8 cellular contexts compared by ENCODE assay signal in genomic region chr17:7260601-7261376, GRCh38. TPM values are rescaled to one million over a fixed set of nuclear protein-coding genes. Genes with fewer than 3 reads are reported as not detected.
DNase-seq lines count a peak whose midpoint lies in the region; ATAC-seq and FAIRE-seq lines count a peak whose summit lies in the region.

No MANE protein-coding gene starts in this region.

- H3K27me3 ChIP-seq in BLaER1 treated with 17β-estradiol and CSF1 and Interleukin-3, amounts not matched to agents 10 nM and 100 nM: peaks cover 27 to 75% (median 70%) of the 10 kb centered on the region in 11 experiments
- H3K27me3 ChIP-seq in iPS DF 6.9 (ENCODE audit: control insufficient read depth, insufficient read depth, low read length) (no peaks in the 10 kb centered on the region), small intestine (ENCODE audit: control insufficient read depth in 2 of 2, insufficient read depth in 2 of 2, low read length in 2 of 2) (no peaks in the 10 kb centered on the region)

- WGBS in iPS DF 6.9 (ENCODE audit: insufficient coverage, insufficient read length): no CpG with 5 or more reads among the region's 53 CpGs
- 2 to 9% (median 3%) methylated on average over 42 to 53 of the region's 53 CpGs for WGBS in small intestine, 3 donors

- peaks cover 0 to 37% (median 24%) of the 10 kb centered on the region in 11 experiments; a peak in 15 of 22 replicates for H4K20me1 ChIP-seq in BLaER1 treated with 17β-estradiol and CSF1 and Interleukin-3, amounts not matched to agents 10 nM and 100 nM

- DNase-seq in HUDEP-2 (lab: John Stamatoyannopoulos, UW; ENCODE audit: unreplicated experiment in 76 of 76) (peak in 58 of 76 experiments; percentile 6 to 70 (median 51)), iPS DF 6.9 (ENCODE audit: low read depth, low spot score) (no peak), small intestine (peak; percentile 76), NCI-H446 treated with DMSO at 0.1 percent for 48 hours (lab: John Stamatoyannopoulos, UW) (no peak), kidney glomerular epithelial cell (lab: John Stamatoyannopoulos, UW) (no peak)
- DNase-seq in activated naive CD8-positive, alpha-beta T cell treated with anti-CD3 and anti-CD28 coated beads, Interleukin-2, amount 50 U/mL, for 24 hours: peak; percentile 45

- H3K27ac ChIP-seq in BLaER1 treated with 17β-estradiol and CSF1 and Interleukin-3, amounts not matched to agents 10 nM and 100 nM: peak overlapping the region in 3 of 11 experiments; percentile 41 to 53 (median 42); a peak in 4 of 22 replicates
- H3K27ac ChIP-seq in iPS DF 6.9 (ENCODE audit: low read length) (no peak overlapping the region), small intestine (ENCODE audit: low read depth in 1 of 2, low read length in 1 of 2) (peak overlapping the region; percentile 95 to 99)

- ATAC-seq in activated naive CD8-positive, alpha-beta T cell treated with anti-CD3 and anti-CD28 coated beads, Interleukin-2, amount 50 U/mL, for 24 hours: peak; percentile 17
- no peak for ATAC-seq in GM21786 (IDR thresholded peaks at IDR 0.05; ENCODE audit: unreplicated experiment)

- H3K9ac ChIP-seq in BLaER1 treated with 17β-estradiol and CSF1 and Interleukin-3, amounts not matched to agents 10 nM and 100 nM: peak overlapping the region in 10 of 11 experiments; percentile 26 to 80 (median 54); a peak in 17 of 22 replicates

- H3K36me3 Mint-ChIP-seq in activated naive CD8-positive, alpha-beta T cell treated with anti-CD3 and anti-CD28 coated beads, Interleukin-2, amount 50 U/mL, for 24 hours (ENCODE audit: low read depth): peaks cover 13% of the 10 kb centered on the region

- H3K4me3 Mint-ChIP-seq in activated naive CD8-positive, alpha-beta T cell treated with anti-CD3 and anti-CD28 coated beads, Interleukin-2, amount 50 U/mL, for 24 hours: peak overlapping the region; percentile 42

- peaks cover 19 to 78% (median 47%) of the 10 kb centered on the region in 10 experiments for H3K4me1 ChIP-seq in BLaER1 treated with 17β-estradiol and CSF1 and Interleukin-3, amounts not matched to agents 10 nM and 100 nM
- H3K4me1 ChIP-seq in iPS DF 6.9 (ENCODE audit: control insufficient read depth, insufficient read depth, low read length) (peaks cover 2% of the 10 kb centered on the region), small intestine (ENCODE audit: control insufficient read depth in 2 of 2, insufficient read depth in 1 of 2, low read depth in 1 of 2, low read length in 1 of 2) (no peaks in the 10 kb centered on the region)

- no peak overlapping the region for H3K27ac Mint-ChIP-seq in activated naive CD8-positive, alpha-beta T cell treated with anti-CD3 and anti-CD28 coated beads, Interleukin-2, amount 50 U/mL, for 24 hours

- H3K9me3 ChIP-seq in BLaER1 treated with 17β-estradiol and CSF1 and Interleukin-3, amounts not matched to agents 10 nM and 100 nM (replicated peaks in 1 of 11): no peaks in the 10 kb centered on the region
- no peaks in the 10 kb centered on the region for H3K9me3 ChIP-seq in iPS DF 6.9 (ENCODE audit: control insufficient read depth, insufficient read depth, low read length)
- no peaks in the 10 kb centered on the region for H3K9me3 ChIP-seq in small intestine (ENCODE audit: control insufficient read depth, low read depth)

- peaks cover 34% of the 10 kb centered on the region for H3K4me1 Mint-ChIP-seq in activated naive CD8-positive, alpha-beta T cell treated with anti-CD3 and anti-CD28 coated beads, Interleukin-2, amount 50 U/mL, for 24 hours

- peaks cover 21% of the 10 kb centered on the region for H3K27me3 Mint-ChIP-seq in activated naive CD8-positive, alpha-beta T cell treated with anti-CD3 and anti-CD28 coated beads, Interleukin-2, amount 50 U/mL, for 24 hours

- H3K4me3 ChIP-seq in BLaER1 treated with 17β-estradiol and CSF1 and Interleukin-3, amounts not matched to agents 10 nM and 100 nM: peak overlapping the region; percentile 38 to 67 (median 51)
- H3K4me3 ChIP-seq in iPS DF 6.9 (ENCODE audit: low read length): peak overlapping the region; percentile 98
- peak overlapping the region; percentile 75 to 76 for H3K4me3 ChIP-seq in small intestine (ENCODE audit: low read depth in 1 of 2, low read length in 2 of 2)

- H3K9me3 Mint-ChIP-seq in activated naive CD8-positive, alpha-beta T cell treated with anti-CD3 and anti-CD28 coated beads, Interleukin-2, amount 50 U/mL, for 24 hours: no peaks in the 10 kb centered on the region

- H3K36me3 ChIP-seq in BLaER1 treated with 17β-estradiol and CSF1 and Interleukin-3, amounts not matched to agents 10 nM and 100 nM: peaks cover 47 to 51% (median 49%) of the 10 kb centered on the region in 11 experiments
- peaks cover 11% of the 10 kb centered on the region; the same call in 1 of the 2 replicates for H3K36me3 ChIP-seq in iPS DF 6.9 (ENCODE audit: control insufficient read depth, insufficient read depth, low read length)
- H3K36me3 ChIP-seq in small intestine (ENCODE audit: control insufficient read depth in 2 of 2, insufficient read depth in 2 of 2, low read length in 2 of 2): peaks cover 0 to 5% of the 10 kb centered on the region in 2 donors

- no peak for FAIRE-seq in small intestine (lab: Jason Lieb, UNC)

- peak overlapping the region; percentile 73 to 100 (median 87) for H3K4me2 ChIP-seq in BLaER1 treated with 17β-estradiol and CSF1 and Interleukin-3, amounts not matched to agents 10 nM and 100 nM

RNA-seq across cellular contexts. Expression of gene CLDN7, which starts 1.5 kb away (rescaled TPM):
- polyA plus RNA-seq in small intestine: 100 to 1,000 TPM; 309 to 561 (median 337) TPM

RNA-seq across cellular contexts. Expression of gene ELP5, which starts 8.8 kb away (rescaled TPM):
- polyA plus RNA-seq in small intestine: 10 to 100 TPM; 31.3 to 84.6 (median 44.5) TPM

RNA-seq across cellular contexts. Expression of gene CTDNEP1, which starts 9.3 kb away (rescaled TPM):
- 100 to 1,000 TPM in 1 of 3 donors, 10 to 100 TPM in 2; 70.0 to 101 (median 77.3) TPM for polyA plus RNA-seq in small intestine

RNA-seq across cellular contexts. Expression of gene GABARAP, which starts 18.5 kb away (rescaled TPM):
- polyA plus RNA-seq in small intestine: 1,000 to 10,000 TPM in 1 of 3 donors, 100 to 1,000 TPM in 2; 541 to 1,100 (median 827) TPM

RNA-seq across cellular contexts. Expression of gene SLC2A4, which starts 20.7 kb away (rescaled TPM):
- polyA plus RNA-seq in small intestine: 1 to 10 TPM in 2 of 3 donors, under 1 TPM in 1; 0.45 to 5.0 (median 1.9) TPM

Comparison
In these comparisons a context has a peak if more than half of its experiments do, and no peak if none do; other contexts are left out.
1. DNase-seq: peak in HUDEP-2 (58 of 76), activated naive CD8-positive, alpha-beta T cell treated with anti-CD3 and anti-CD28 coated beads, Interleukin-2, amount 50 U/mL, for 24 hours (single experiment) and small intestine (single experiment); none in iPS DF 6.9 (single experiment), NCI-H446 treated with DMSO at 0.1 percent for 48 hours (single experiment) and kidney glomerular epithelial cell (single experiment).
2. Peak in every context shown above with its lines, with median percentiles within 50 percentile points of each other: H3K4me3 ChIP-seq.